ENCODE assay signal across 16 cellular contexts in genomic region chr3:71384393-71384792, GRCh38.
DNase-seq lines count a peak whose midpoint lies in the region; ATAC-seq and TF ChIP-seq lines count a peak whose summit lies in the region.
"Had no signal": no experiment of that assay in that cellular context is flagged by ENCODE, and none has a peak within 500 bp of the region (broad histone marks: within the 10 kb centered on the region; RNA-seq: fewer than 3 reads in every experiment).

No MANE protein-coding gene starts in this region.

- H3K9me3 Mint-ChIP-seq in central memory CD8-positive, alpha-beta T cell, result no peaks in the 10 kb centered on the region
- no peaks in the 10 kb centered on the region for H3K9me3 Mint-ChIP-seq in osteocyte (ENCODE audit: unreplicated experiment)
- H3K9me3 Mint-ChIP-seq: CD8-positive, alpha-beta memory T cell had no signal

- no peak for TF ChIP-seq CTCF in osteocyte (IDR thresholded peaks at IDR 0.05)

- H3K27ac Mint-ChIP-seq in central memory CD8-positive, alpha-beta T cell (ENCODE audit: low read depth), result no peak overlapping the region
- peak overlapping the region; percentile 21 for H3K27ac Mint-ChIP-seq in osteocyte (ENCODE audit: unreplicated experiment)

- DNase-seq in EL (peak; percentile 42), M059J (ENCODE audit: low read depth) (peak; percentile 44), osteocyte (ENCODE audit: extremely low spot score, unreplicated experiment) (no peak), NCI-H1092 treated with DMSO at 0.1 percent for 48 hours (lab: John Stamatoyannopoulos, UW) (no peak), SKM-1 treated with dmso at 0.1 percent for 144 hours (lab: John Stamatoyannopoulos, UW; ENCODE audit: unreplicated experiment) (no peak)
- DNase-seq in central memory CD8-positive, alpha-beta T cell (ENCODE audit: low spot score in 2 of 2), result no peak
- no peak for DNase-seq in stimulated activated CD8-positive, alpha-beta memory T cell treated with anti-CD3 and anti-CD28 coated beads, Interleukin-4, amount 100 ng/mL, for 48 hours
- DNase-seq: amniotic stem cell; CD8-positive, alpha-beta memory T cell; gastrocnemius medialis; GM23248; MG63; NCI-H2029; NCI-H526 had no signal

- ATAC-seq in central memory CD8-positive, alpha-beta T cell (replicated peaks; ENCODE audit: extremely low read depth, poor library complexity, severe bottlenecking), result no peak
- ATAC-seq in HG03457 (IDR thresholded peaks at IDR 0.05; ENCODE audit: unreplicated experiment), result no peak
- ATAC-seq: gastrocnemius medialis had no signal

- peaks cover 49% of the 10 kb centered on the region for H3K4me1 Mint-ChIP-seq in central memory CD8-positive, alpha-beta T cell
- peaks cover 43% of the 10 kb centered on the region for H3K4me1 Mint-ChIP-seq in osteocyte (ENCODE audit: unreplicated experiment)

- H3K36me3 Mint-ChIP-seq in central memory CD8-positive, alpha-beta T cell (ENCODE audit: insufficient read depth), result peaks cover 6% of the 10 kb centered on the region
- H3K36me3 Mint-ChIP-seq in osteocyte (ENCODE audit: unreplicated experiment), result peaks cover 2% of the 10 kb centered on the region

- no peaks in the 10 kb centered on the region for H3K27me3 Mint-ChIP-seq in central memory CD8-positive, alpha-beta T cell
- H3K27me3 Mint-ChIP-seq in osteocyte (ENCODE audit: unreplicated experiment), result no peaks in the 10 kb centered on the region
- H3K27me3 Mint-ChIP-seq: CD8-positive, alpha-beta memory T cell had no signal

- peak overlapping the region; percentile 2 for H3K4me3 Mint-ChIP-seq in central memory CD8-positive, alpha-beta T cell
- no peak overlapping the region for H3K4me3 Mint-ChIP-seq in osteocyte (ENCODE audit: unreplicated experiment)
- H3K4me3 Mint-ChIP-seq: neural crest cell had no signal

Comparison
In these comparisons a context has a peak if more than half of its experiments do, and no peak if none do; other contexts are left out.
1. DNase-seq: peak in EL (single experiment) and M059J (single experiment); none in central memory CD8-positive, alpha-beta T cell (0 of 2), osteocyte (single experiment), NCI-H1092 treated with DMSO at 0.1 percent for 48 hours (single experiment), stimulated activated CD8-positive, alpha-beta memory T cell treated with anti-CD3 and anti-CD28 coated beads, Interleukin-4, amount 100 ng/mL, for 48 hours (single experiment) and SKM-1 treated with dmso at 0.1 percent for 144 hours (single experiment).